Comparison of ENCODE assay signal across 11 cellular contexts in genomic region chr4:54400802-54401201, GRCh38.
DNase-seq lines count a peak whose midpoint lies in the region; ATAC-seq and TF ChIP-seq lines count a peak whose summit lies in the region.
"Had no signal": no experiment of that assay in that cellular context is flagged by ENCODE, and none has a peak within 500 bp of the region (broad histone marks: within the 10 kb centered on the region; RNA-seq: fewer than 3 reads in every experiment).

No MANE protein-coding gene starts in this region.

- H3K9me3 ChIP-seq in colonic mucosa, result no peaks in the 10 kb centered on the region
- H3K9me3 ChIP-seq in naive thymus-derived CD4-positive, alpha-beta T cell (ENCODE audit: control insufficient read depth in 2 of 3, low read length in 3 of 3), result no peaks in the 10 kb centered on the region
- H3K9me3 ChIP-seq: A549, body of pancreas had no signal

- DNase-seq in NCI-H2196 (lab: John Stamatoyannopoulos, UW; ENCODE audit: unreplicated experiment) (peak; percentile 2), NCI-H2196 treated with DMSO at 0.1 percent for 48 hours (lab: John Stamatoyannopoulos, UW; ENCODE audit: unreplicated experiment) (no peak), amniotic epithelial cell (ENCODE audit: low read depth) (peak; percentile 51), globus pallidus (ENCODE audit: low spot score) (peak; percentile 60), substantia nigra (lab: John Stamatoyannopoulos, UW) (peak in 20 of 49 donors; percentile 0 to 48 (median 10)), colonic mucosa (no peak)
- DNase-seq in naive thymus-derived CD4-positive, alpha-beta T cell, result no peak
- DNase-seq: body of pancreas; stimulated activated CD4-positive, alpha-beta T cell treated with anti-CD3 and anti-CD28 coated beads, Interleukin-12 subunit alpha, Interleukin-12 subunit beta, amount 100 ng/mL, for 4 hours had no signal

- no peak overlapping the region for H3K4me3 ChIP-seq in colonic mucosa
- no peak overlapping the region for H3K4me3 ChIP-seq in naive thymus-derived CD4-positive, alpha-beta T cell (ENCODE audit: low read length)
- H3K4me3 ChIP-seq: A549, body of pancreas had no signal

- no peaks in the 10 kb centered on the region for H3K36me3 Mint-ChIP-seq in naive thymus-derived CD4-positive, alpha-beta T cell
- H3K36me3 Mint-ChIP-seq in activated T-helper 17 cell treated with anti-CD3 and anti-CD28 coated beads, Interleukin-2, amount 50 U/mL, for 72 hours (ENCODE audit: low read depth), result no peaks in the 10 kb centered on the region

- no peak overlapping the region for H3K27ac Mint-ChIP-seq in naive thymus-derived CD4-positive, alpha-beta T cell
- H3K27ac Mint-ChIP-seq in activated T-helper 17 cell treated with anti-CD3 and anti-CD28 coated beads, Interleukin-2, amount 50 U/mL, for 72 hours, result no peak overlapping the region

- POLR2A ChIA-PET in naive thymus-derived CD4-positive, alpha-beta T cell (lab: Charles Lee), result no interaction called here

- no peak for ATAC-seq in naive thymus-derived CD4-positive, alpha-beta T cell
- ATAC-seq in activated T-helper 17 cell treated with anti-CD3 and anti-CD28 coated beads, Interleukin-2, amount 50 U/mL, for 72 hours (replicated peaks), result no peak
- ATAC-seq: body of pancreas had no signal

- no peaks in the 10 kb centered on the region for H3K4me1 ChIP-seq in colonic mucosa
- no peaks in the 10 kb centered on the region for H3K4me1 ChIP-seq in naive thymus-derived CD4-positive, alpha-beta T cell (ENCODE audit: control insufficient read depth in 2 of 2, insufficient read depth in 2 of 2, low read length in 2 of 2)
- H3K4me1 ChIP-seq: A549, body of pancreas had no signal

- CTCF ChIA-PET in naive thymus-derived CD4-positive, alpha-beta T cell (lab: Charles Lee), result no interaction called here

- no peaks in the 10 kb centered on the region for H3K36me3 ChIP-seq in colonic mucosa
- H3K36me3 ChIP-seq in naive thymus-derived CD4-positive, alpha-beta T cell (ENCODE audit: control insufficient read depth in 2 of 3, insufficient read depth in 3 of 3, low read length in 3 of 3), result no peaks in the 10 kb centered on the region

- H3K27me3 ChIP-seq in colonic mucosa, result no peaks in the 10 kb centered on the region
- H3K27me3 ChIP-seq in naive thymus-derived CD4-positive, alpha-beta T cell (ENCODE audit: control insufficient read depth in 2 of 2, insufficient read depth in 2 of 2, low read length in 2 of 2), result no peaks in the 10 kb centered on the region
- H3K27me3 ChIP-seq: body of pancreas had no signal

- no peak overlapping the region for H3K9ac ChIP-seq in colonic mucosa (ENCODE audit: low read depth in 2 of 2, low read length in 2 of 2)

- peaks cover 0 to 3% (median 0%) of the 10 kb centered on the region in 5 donors for H3K27me3 Mint-ChIP-seq in naive thymus-derived CD4-positive, alpha-beta T cell
- H3K27me3 Mint-ChIP-seq in activated T-helper 17 cell treated with anti-CD3 and anti-CD28 coated beads, Interleukin-2, amount 50 U/mL, for 72 hours, result no peaks in the 10 kb centered on the region

- intact Hi-C loops in colonic mucosa (cut with DNase I), result no loop called here
- intact Hi-C loops in naive thymus-derived CD4-positive, alpha-beta T cell (cut with micrococcal nuclease), result no loop called here

- H3K27ac ChIP-seq in substantia nigra (ENCODE audit: low read depth, low read length, poor library complexity, severe bottlenecking) (peak overlapping the region; percentile 43), colonic mucosa (no peak overlapping the region)
- no peak overlapping the region for H3K27ac ChIP-seq in naive thymus-derived CD4-positive, alpha-beta T cell (ENCODE audit: low read depth, low read length)
- H3K27ac ChIP-seq: A549, body of pancreas had no signal

- no peak for TF ChIP-seq CTCF in colonic mucosa (IDR thresholded peaks at IDR 0.05)

- H3K4me3 Mint-ChIP-seq in naive thymus-derived CD4-positive, alpha-beta T cell, result no peak overlapping the region
- no peak overlapping the region for H3K4me3 Mint-ChIP-seq in activated T-helper 17 cell treated with anti-CD3 and anti-CD28 coated beads, Interleukin-2, amount 50 U/mL, for 72 hours

- H3K9me3 Mint-ChIP-seq in naive thymus-derived CD4-positive, alpha-beta T cell, result peaks cover 0 to 3% (median 0%) of the 10 kb centered on the region in 11 donors
- no peaks in the 10 kb centered on the region for H3K9me3 Mint-ChIP-seq in activated T-helper 17 cell treated with anti-CD3 and anti-CD28 coated beads, Interleukin-2, amount 50 U/mL, for 72 hours

- H3K4me1 Mint-ChIP-seq in naive thymus-derived CD4-positive, alpha-beta T cell, result no peaks in the 10 kb centered on the region
- no peaks in the 10 kb centered on the region for H3K4me1 Mint-ChIP-seq in activated T-helper 17 cell treated with anti-CD3 and anti-CD28 coated beads, Interleukin-2, amount 50 U/mL, for 72 hours

Comparison
In these comparisons a context has a peak if more than half of its experiments do, and no peak if none do; other contexts are left out.
1. DNase-seq: peak in NCI-H2196 (single experiment), amniotic epithelial cell (single experiment) and globus pallidus (single experiment); none in NCI-H2196 treated with DMSO at 0.1 percent for 48 hours (single experiment), colonic mucosa (single experiment) and naive thymus-derived CD4-positive, alpha-beta T cell (0 of 9).